ENCODE assay signal across 1 cellular context in the genomic region with DNA sequence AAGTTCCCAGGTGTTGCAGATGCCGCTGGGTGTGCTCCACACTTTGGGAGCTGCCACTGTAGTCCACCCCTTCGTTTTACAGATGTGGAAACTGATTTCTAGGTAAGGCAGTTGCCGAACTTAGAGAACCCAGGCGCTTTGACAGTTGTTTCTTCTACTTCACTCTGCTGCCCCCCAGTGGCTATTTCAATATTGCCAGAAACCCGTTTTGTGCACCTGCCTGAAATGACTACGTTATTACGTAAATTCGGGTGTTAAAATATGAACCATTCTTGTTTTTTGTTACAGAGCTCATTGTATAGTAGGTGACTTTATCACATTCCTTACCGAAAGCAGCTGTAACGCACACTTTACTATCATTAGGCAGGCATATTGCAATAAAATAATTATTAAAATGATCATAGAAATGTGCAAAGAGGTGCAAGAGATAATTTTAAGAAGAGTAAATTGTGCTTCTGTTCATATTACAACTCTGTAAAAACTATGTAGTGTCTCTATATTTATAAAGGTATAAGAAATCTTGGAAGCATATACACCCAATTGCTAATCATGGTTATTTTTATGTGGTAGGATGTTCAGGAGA.
A peak's percentile ranks its signal among the peaks of the same experiment; 100 is the strongest.
TF ChIP-seq lines count a peak whose summit lies in the region.

No MANE protein-coding gene starts in this region.

TF ChIP-seq in HepG2, 621 proteins besides CTCF, POLR2A, EP300 and RAD21 (continued from another document and continues in another):
- TF ChIP-seq, protein P1, sequence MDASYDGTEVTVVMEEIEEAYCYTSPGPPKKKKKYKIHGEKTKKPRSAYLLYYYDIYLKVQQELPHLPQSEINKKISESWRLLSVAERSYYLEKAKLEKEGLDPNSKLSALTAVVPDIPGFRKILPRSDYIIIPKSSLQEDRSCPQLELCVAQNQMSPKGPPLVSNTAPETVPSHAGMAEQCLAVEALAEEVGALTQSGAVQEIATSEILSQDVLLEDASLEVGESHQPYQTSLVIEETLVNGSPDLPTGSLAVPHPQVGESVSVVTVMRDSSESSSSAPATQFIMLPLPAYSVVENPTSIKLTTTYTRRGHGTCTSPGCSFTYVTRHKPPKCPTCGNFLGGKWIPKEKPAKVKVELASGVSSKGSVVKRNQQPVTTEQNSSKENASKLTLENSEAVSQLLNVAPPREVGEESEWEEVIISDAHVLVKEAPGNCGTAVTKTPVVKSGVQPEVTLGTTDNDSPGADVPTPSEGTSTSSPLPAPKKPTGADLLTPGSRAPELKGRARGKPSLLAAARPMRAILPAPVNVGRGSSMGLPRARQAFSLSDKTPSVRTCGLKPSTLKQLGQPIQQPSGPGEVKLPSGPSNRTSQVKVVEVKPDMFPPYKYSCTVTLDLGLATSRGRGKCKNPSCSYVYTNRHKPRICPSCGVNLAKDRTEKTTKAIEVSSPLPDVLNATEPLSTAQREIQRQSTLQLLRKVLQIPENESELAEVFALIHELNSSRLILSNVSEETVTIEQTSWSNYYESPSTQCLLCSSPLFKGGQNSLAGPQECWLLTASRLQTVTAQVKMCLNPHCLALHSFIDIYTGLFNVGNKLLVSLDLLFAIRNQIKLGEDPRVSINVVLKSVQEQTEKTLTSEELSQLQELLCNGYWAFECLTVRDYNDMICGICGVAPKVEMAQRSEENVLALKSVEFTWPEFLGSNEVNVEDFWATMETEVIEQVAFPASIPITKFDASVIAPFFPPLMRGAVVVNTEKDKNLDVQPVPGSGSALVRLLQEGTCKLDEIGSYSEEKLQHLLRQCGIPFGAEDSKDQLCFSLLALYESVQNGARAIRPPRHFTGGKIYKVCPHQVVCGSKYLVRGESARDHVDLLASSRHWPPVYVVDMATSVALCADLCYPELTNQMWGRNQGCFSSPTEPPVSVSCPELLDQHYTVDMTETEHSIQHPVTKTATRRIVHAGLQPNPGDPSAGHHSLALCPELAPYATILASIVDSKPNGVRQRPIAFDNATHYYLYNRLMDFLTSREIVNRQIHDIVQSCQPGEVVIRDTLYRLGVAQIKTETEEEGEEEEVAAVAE (CRISPR knock-in tag; IDR thresholded peaks at IDR 0.05; ENCODE audit: borderline replicate concordance), result 0 out of 2 replicates have a peak, but pooled peaks have one; percentile 49
- no peak for TF ChIP-seq ZNF569 (CRISPR knock-in tag; IDR thresholded peaks at IDR 0.05; ENCODE audit: borderline replicate concordance)
- TF ChIP-seq ZNF678 (CRISPR knock-in tag; IDR thresholded peaks at IDR 0.05), result no peak
- TF ChIP-seq STAT5B (CRISPR knock-in tag; IDR thresholded peaks at IDR 0.05), result no peak
- no peak for TF ChIP-seq ARNT2 (CRISPR knock-in tag; IDR thresholded peaks at IDR 0.05; ENCODE audit: low read depth)
- TF ChIP-seq ZNF468 (CRISPR knock-in tag; IDR thresholded peaks at IDR 0.05), result no peak; the same call in 1 of the 2 replicates
- TF ChIP-seq MIER2 (CRISPR knock-in tag; IDR thresholded peaks at IDR 0.05), result peak; percentile 70
- 0 out of 2 replicates have a peak, but pooled peaks have one; percentile 16 for TF ChIP-seq PPARG (CRISPR knock-in tag; conservative IDR thresholded peaks at IDR 0.05)
- no peak for TF ChIP-seq CCDC6 (CRISPR knock-in tag; IDR thresholded peaks at IDR 0.05)
- TF ChIP-seq ZNF12 (CRISPR knock-in tag; IDR thresholded peaks at IDR 0.05), result no peak
- TF ChIP-seq RNF2 (conservative IDR thresholded peaks at IDR 0.05; ENCODE audit: low read depth), result no peak
- TF ChIP-seq ZNF33B (CRISPR knock-in tag; IDR thresholded peaks at IDR 0.05), result no peak
- TF ChIP-seq, protein P2, sequence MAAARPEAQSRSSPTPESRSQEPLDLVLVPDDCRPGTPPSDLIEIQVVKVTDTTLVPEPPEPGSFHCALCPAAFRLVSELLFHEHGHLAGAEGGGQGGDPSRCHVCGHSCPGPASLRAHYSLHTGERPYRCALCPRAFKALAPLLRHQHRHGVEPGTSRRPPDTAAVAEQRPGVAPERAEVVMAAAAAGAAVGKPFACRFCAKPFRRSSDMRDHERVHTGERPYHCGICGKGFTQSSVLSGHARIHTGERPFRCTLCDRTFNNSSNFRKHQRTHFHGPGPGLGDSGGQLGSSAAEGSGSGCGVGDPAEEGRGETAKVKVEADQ (CRISPR knock-in tag; IDR thresholded peaks at IDR 0.05; ENCODE audit: borderline replicate concordance), result no peak
- TF ChIP-seq ZFP82 (CRISPR knock-in tag; IDR thresholded peaks at IDR 0.05; ENCODE audit: borderline replicate concordance), result no peak
- no peak for TF ChIP-seq LCORL (IDR thresholded peaks at IDR 0.05)
- TF ChIP-seq LCORL (CRISPR knock-in tag; IDR thresholded peaks at IDR 0.05), result no peak
- TF ChIP-seq ZBTB7A (CRISPR knock-in tag; IDR thresholded peaks at IDR 0.05), result no peak
- no peak for TF ChIP-seq ZNF557 (CRISPR knock-in tag; IDR thresholded peaks at IDR 0.05)
- TF ChIP-seq SP140L (CRISPR knock-in tag; IDR thresholded peaks at IDR 0.05; ENCODE audit: borderline replicate concordance), result peak; percentile 89; the same call in 1 of the 2 replicates
- TF ChIP-seq GLI4 (CRISPR knock-in tag; IDR thresholded peaks at IDR 0.05; ENCODE audit: borderline replicate concordance), result no peak
- no peak for TF ChIP-seq FOXC1 (CRISPR knock-in tag; IDR thresholded peaks at IDR 0.05; ENCODE audit: borderline replicate concordance)
- no peak for TF ChIP-seq TOE1 (CRISPR knock-in tag; IDR thresholded peaks at IDR 0.05)
- 0 out of 2 replicates have a peak, but pooled peaks have one; percentile 46 for TF ChIP-seq TGIF2 (CRISPR knock-in tag; IDR thresholded peaks at IDR 0.05)
- no peak for TF ChIP-seq SUZ12 (IDR thresholded peaks at IDR 0.05; ENCODE audit: low read depth, low read length)
- TF ChIP-seq, protein P3, sequence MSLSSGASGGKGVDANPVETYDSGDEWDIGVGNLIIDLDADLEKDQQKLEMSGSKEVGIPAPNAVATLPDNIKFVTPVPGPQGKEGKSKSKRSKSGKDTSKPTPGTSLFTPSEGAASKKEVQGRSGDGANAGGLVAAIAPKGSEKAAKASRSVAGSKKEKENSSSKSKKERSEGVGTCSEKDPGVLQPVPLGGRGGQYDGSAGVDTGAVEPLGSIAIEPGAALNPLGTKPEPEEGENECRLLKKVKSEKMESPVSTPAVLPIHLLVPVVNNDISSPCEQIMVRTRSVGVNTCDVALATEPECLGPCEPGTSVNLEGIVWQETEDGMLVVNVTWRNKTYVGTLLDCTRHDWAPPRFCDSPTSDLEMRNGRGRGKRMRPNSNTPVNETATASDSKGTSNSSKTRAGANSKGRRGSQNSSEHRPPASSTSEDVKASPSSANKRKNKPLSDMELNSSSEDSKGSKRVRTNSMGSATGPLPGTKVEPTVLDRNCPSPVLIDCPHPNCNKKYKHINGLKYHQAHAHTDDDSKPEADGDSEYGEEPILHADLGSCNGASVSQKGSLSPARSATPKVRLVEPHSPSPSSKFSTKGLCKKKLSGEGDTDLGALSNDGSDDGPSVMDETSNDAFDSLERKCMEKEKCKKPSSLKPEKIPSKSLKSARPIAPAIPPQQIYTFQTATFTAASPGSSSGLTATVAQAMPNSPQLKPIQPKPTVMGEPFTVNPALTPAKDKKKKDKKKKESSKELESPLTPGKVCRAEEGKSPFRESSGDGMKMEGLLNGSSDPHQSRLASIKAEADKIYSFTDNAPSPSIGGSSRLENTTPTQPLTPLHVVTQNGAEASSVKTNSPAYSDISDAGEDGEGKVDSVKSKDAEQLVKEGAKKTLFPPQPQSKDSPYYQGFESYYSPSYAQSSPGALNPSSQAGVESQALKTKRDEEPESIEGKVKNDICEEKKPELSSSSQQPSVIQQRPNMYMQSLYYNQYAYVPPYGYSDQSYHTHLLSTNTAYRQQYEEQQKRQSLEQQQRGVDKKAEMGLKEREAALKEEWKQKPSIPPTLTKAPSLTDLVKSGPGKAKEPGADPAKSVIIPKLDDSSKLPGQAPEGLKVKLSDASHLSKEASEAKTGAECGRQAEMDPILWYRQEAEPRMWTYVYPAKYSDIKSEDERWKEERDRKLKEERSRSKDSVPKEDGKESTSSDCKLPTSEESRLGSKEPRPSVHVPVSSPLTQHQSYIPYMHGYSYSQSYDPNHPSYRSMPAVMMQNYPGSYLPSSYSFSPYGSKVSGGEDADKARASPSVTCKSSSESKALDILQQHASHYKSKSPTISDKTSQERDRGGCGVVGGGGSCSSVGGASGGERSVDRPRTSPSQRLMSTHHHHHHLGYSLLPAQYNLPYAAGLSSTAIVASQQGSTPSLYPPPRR (CRISPR knock-in tag; IDR thresholded peaks at IDR 0.05; ENCODE audit: borderline replicate concordance), result no peak
- TF ChIP-seq, protein P4, sequence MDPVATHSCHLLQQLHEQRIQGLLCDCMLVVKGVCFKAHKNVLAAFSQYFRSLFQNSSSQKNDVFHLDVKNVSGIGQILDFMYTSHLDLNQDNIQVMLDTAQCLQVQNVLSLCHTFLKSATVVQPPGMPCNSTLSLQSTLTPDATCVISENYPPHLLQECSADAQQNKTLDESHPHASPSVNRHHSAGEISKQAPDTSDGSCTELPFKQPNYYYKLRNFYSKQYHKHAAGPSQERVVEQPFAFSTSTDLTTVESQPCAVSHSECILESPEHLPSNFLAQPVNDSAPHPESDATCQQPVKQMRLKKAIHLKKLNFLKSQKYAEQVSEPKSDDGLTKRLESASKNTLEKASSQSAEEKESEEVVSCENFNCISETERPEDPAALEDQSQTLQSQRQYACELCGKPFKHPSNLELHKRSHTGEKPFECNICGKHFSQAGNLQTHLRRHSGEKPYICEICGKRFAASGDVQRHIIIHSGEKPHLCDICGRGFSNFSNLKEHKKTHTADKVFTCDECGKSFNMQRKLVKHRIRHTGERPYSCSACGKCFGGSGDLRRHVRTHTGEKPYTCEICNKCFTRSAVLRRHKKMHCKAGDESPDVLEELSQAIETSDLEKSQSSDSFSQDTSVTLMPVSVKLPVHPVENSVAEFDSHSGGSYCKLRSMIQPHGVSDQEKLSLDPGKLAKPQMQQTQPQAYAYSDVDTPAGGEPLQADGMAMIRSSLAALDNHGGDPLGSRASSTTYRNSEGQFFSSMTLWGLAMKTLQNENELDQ (CRISPR knock-in tag; IDR thresholded peaks at IDR 0.05; ENCODE audit: borderline replicate concordance), result no peak
- TF ChIP-seq HCFC1 (IDR thresholded peaks at IDR 0.05; ENCODE audit: low read depth, low read length), result no peak
- TF ChIP-seq, protein P5, sequence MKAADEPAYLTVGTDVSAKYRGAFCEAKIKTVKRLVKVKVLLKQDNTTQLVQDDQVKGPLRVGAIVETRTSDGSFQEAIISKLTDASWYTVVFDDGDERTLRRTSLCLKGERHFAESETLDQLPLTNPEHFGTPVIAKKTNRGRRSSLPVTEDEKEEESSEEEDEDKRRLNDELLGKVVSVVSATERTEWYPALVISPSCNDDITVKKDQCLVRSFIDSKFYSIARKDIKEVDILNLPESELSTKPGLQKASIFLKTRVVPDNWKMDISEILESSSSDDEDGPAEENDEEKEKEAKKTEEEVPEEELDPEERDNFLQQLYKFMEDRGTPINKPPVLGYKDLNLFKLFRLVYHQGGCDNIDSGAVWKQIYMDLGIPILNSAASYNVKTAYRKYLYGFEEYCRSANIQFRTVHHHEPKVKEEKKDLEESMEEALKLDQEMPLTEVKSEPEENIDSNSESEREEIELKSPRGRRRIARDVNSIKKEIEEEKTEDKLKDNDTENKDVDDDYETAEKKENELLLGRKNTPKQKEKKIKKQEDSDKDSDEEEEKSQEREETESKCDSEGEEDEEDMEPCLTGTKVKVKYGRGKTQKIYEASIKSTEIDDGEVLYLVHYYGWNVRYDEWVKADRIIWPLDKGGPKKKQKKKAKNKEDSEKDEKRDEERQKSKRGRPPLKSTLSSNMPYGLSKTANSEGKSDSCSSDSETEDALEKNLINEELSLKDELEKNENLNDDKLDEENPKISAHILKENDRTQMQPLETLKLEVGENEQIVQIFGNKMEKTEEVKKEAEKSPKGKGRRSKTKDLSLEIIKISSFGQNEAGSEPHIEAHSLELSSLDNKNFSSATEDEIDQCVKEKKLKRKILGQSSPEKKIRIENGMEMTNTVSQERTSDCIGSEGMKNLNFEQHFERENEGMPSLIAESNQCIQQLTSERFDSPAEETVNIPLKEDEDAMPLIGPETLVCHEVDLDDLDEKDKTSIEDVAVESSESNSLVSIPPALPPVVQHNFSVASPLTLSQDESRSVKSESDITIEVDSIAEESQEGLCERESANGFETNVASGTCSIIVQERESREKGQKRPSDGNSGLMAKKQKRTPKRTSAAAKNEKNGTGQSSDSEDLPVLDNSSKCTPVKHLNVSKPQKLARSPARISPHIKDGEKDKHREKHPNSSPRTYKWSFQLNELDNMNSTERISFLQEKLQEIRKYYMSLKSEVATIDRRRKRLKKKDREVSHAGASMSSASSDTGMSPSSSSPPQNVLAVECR (CRISPR knock-in tag; IDR thresholded peaks at IDR 0.05; ENCODE audit: borderline replicate concordance), result no peak
- TF ChIP-seq XRCC5 (optimal IDR thresholded peaks at IDR 0.05; ENCODE audit: low read length), result peak; percentile 29
- TF ChIP-seq SAFB2 (CRISPR knock-in tag; IDR thresholded peaks at IDR 0.05; ENCODE audit: borderline replicate concordance, low read depth), result no peak
- TF ChIP-seq GABPA (IDR thresholded peaks at IDR 0.05; ENCODE audit: low read depth, low read length), result no peak
- TF ChIP-seq GABPA (CRISPR knock-in tag; IDR thresholded peaks at IDR 0.05; ENCODE audit: low read depth), result no peak
- TF ChIP-seq, protein P6, sequence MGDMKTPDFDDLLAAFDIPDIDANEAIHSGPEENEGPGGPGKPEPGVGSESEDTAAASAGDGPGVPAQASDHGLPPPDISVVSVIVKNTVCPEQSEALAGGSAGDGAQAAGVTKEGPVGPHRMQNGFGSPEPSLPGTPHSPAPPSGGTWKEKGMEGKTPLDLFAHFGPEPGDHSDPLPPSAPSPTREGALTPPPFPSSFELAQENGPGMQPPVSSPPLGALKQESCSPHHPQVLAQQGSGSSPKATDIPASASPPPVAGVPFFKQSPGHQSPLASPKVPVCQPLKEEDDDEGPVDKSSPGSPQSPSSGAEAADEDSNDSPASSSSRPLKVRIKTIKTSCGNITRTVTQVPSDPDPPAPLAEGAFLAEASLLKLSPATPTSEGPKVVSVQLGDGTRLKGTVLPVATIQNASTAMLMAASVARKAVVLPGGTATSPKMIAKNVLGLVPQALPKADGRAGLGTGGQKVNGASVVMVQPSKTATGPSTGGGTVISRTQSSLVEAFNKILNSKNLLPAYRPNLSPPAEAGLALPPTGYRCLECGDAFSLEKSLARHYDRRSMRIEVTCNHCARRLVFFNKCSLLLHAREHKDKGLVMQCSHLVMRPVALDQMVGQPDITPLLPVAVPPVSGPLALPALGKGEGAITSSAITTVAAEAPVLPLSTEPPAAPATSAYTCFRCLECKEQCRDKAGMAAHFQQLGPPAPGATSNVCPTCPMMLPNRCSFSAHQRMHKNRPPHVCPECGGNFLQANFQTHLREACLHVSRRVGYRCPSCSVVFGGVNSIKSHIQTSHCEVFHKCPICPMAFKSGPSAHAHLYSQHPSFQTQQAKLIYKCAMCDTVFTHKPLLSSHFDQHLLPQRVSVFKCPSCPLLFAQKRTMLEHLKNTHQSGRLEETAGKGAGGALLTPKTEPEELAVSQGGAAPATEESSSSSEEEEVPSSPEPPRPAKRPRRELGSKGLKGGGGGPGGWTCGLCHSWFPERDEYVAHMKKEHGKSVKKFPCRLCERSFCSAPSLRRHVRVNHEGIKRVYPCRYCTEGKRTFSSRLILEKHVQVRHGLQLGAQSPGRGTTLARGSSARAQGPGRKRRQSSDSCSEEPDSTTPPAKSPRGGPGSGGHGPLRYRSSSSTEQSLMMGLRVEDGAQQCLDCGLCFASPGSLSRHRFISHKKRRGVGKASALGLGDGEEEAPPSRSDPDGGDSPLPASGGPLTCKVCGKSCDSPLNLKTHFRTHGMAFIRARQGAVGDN (CRISPR knock-in tag; IDR thresholded peaks at IDR 0.05), result no peak
- TF ChIP-seq ZNF792 (CRISPR knock-in tag; IDR thresholded peaks at IDR 0.05), result no peak
- TF ChIP-seq ZFP37 (CRISPR knock-in tag; IDR thresholded peaks at IDR 0.05; ENCODE audit: borderline replicate concordance), result no peak
- TF ChIP-seq SOX13 (IDR thresholded peaks at IDR 0.05), result no peak
- no peak for TF ChIP-seq SOX13 (CRISPR knock-in tag; conservative IDR thresholded peaks at IDR 0.05 in 1 of 2, IDR thresholded peaks at IDR 0.05 in 1 of 2)
- TF ChIP-seq FOSL2 (CRISPR knock-in tag; IDR thresholded peaks at IDR 0.05), result no peak
